ENCODE assay signal across 7 cellular contexts in genomic region chr1:153490272-153491051, GRCh38. TPM values are rescaled to one million over a fixed set of nuclear protein-coding genes. Genes with fewer than 3 reads are reported as not detected.
DNase-seq lines count a peak whose midpoint lies in the region; ATAC-seq and TF ChIP-seq lines count a peak whose summit lies in the region.

No MANE protein-coding gene starts in this region.

- DNase-seq in HFFc6 (peak; percentile 91), NCI-H748 treated with DMSO at 0.1 percent for 48 hours (lab: John Stamatoyannopoulos, UW) (peak; percentile 69), dedifferentiated amniotic fluid mesenchymal stem cell (ENCODE audit: extremely low spot score) (peak; percentile 84), non-pigmented ciliary epithelial cell (ENCODE audit: low read depth) (peak; percentile 66), foreskin melanocyte (no peak)

- peaks cover 25% of the 10 kb centered on the region for H3K4me1 Mint-ChIP-seq in HFFc6 (ENCODE audit: low read depth)

- peak overlapping the region; percentile 88 for H3K27ac Mint-ChIP-seq in HFFc6

- H3K4me3 Mint-ChIP-seq in HFFc6, result peak overlapping the region; percentile 65

- peaks cover 4% of the 10 kb centered on the region for H3K27me3 Mint-ChIP-seq in HFFc6 (ENCODE audit: insufficient read depth)

- peak; percentile 38; the same call in 1 of the 2 replicates for TF ChIP-seq CTCF in HFFc6 (IDR thresholded peaks at IDR 0.05)

- no peak for ATAC-seq in GM18520 (IDR thresholded peaks at IDR 0.05; ENCODE audit: unreplicated experiment)
- no peak for ATAC-seq in HG02798 (IDR thresholded peaks at IDR 0.05; ENCODE audit: poor library complexity, unreplicated experiment)

- no peaks in the 10 kb centered on the region for H3K9me3 Mint-ChIP-seq in HFFc6

- H3K36me3 Mint-ChIP-seq in HFFc6 (ENCODE audit: low read depth), result no peaks in the 10 kb centered on the region

RNA-seq across cellular contexts. Expression of gene S100A7, which starts 30.0 kb away (rescaled TPM):
- total RNA-seq in HFFc6 (2021; fragmentation: NEBNext Ultra II Directional; extraction: Animal tissue kit (Norgen Biotek cat#: 25700)), result not detected

RNA-seq across cellular contexts. Expression of gene S100A6, which starts 45.3 kb away (rescaled TPM):
- 1,000 to 10,000 TPM; 1,971 to 2,311 (median 2,129) TPM for total RNA-seq in HFFc6 (2021; fragmentation: NEBNext Ultra II Directional; extraction: Animal tissue kit (Norgen Biotek cat#: 25700))

RNA-seq across cellular contexts. Expression of gene S100A5, which starts 50.3 kb away (rescaled TPM):
- total RNA-seq in HFFc6 (2021; fragmentation: NEBNext Ultra II Directional; extraction: Animal tissue kit (Norgen Biotek cat#: 25700)), result 1 to 10 TPM in 1 of 6 experiments, under 1 TPM in 5; 0.40 to 1.2 (median 0.71) TPM

RNA-seq across cellular contexts. Expression of gene S100A4, which starts 55.1 kb away (rescaled TPM):
- 100 to 1,000 TPM; 394 to 846 (median 814) TPM for total RNA-seq in HFFc6 (2021; fragmentation: NEBNext Ultra II Directional; extraction: Animal tissue kit (Norgen Biotek cat#: 25700))

RNA-seq across cellular contexts. Expression of gene S100A3, which starts 58.6 kb away (rescaled TPM):
- total RNA-seq in HFFc6 (2021; fragmentation: NEBNext Ultra II Directional; extraction: Animal tissue kit (Norgen Biotek cat#: 25700)), result 1 to 10 TPM; 3.4 to 5.6 (median 5.1) TPM
